ENCODE assay signal across 15 cellular contexts in genomic region chr13:34217343-34218094, GRCh38.
DNase-seq lines count a peak whose midpoint lies in the region; ATAC-seq and TF ChIP-seq lines count a peak whose summit lies in the region.
"Had no signal": no experiment of that assay in that cellular context is flagged by ENCODE, and none has a peak within 500 bp of the region (broad histone marks: within the 10 kb centered on the region; RNA-seq: fewer than 3 reads in every experiment).

No MANE protein-coding gene starts in this region.

- H3K4me1 Mint-ChIP-seq in glutamatergic neuron (ENCODE audit: low read depth, unreplicated experiment): peaks cover 16% of the 10 kb centered on the region
- H3K4me1 Mint-ChIP-seq: CD4-positive, alpha-beta memory T cell; IgD-negative memory B cell had no signal

- no peaks in the 10 kb centered on the region for H3K36me3 Mint-ChIP-seq in glutamatergic neuron (ENCODE audit: unreplicated experiment)
- H3K36me3 Mint-ChIP-seq: CD4-positive, alpha-beta memory T cell; IgD-negative memory B cell had no signal

- peak overlapping the region; percentile 54 for H3K4me3 Mint-ChIP-seq in glutamatergic neuron (ENCODE audit: unreplicated experiment)
- H3K4me3 Mint-ChIP-seq: CD4-positive, alpha-beta memory T cell; HFFc6; IgD-negative memory B cell had no signal

- peak overlapping the region; percentile 91 for H3K27ac Mint-ChIP-seq in glutamatergic neuron (ENCODE audit: unreplicated experiment)
- H3K27ac Mint-ChIP-seq: CD4-positive, alpha-beta memory T cell; HFFc6; IgD-negative memory B cell had no signal

- H3K27me3 Mint-ChIP-seq in glutamatergic neuron (ENCODE audit: unreplicated experiment): no peaks in the 10 kb centered on the region
- H3K27me3 Mint-ChIP-seq: CD4-positive, alpha-beta memory T cell; IgD-negative memory B cell had no signal

- TF ChIP-seq CTCF in glutamatergic neuron (IDR thresholded peaks at IDR 0.05; ENCODE audit: partially characterized antibody, unreplicated experiment): no peak

- H3K9me3 Mint-ChIP-seq in glutamatergic neuron (ENCODE audit: unreplicated experiment): peaks cover 4% of the 10 kb centered on the region
- H3K9me3 Mint-ChIP-seq: HFFc6, IgD-negative memory B cell had no signal

- ATAC-seq in GM21717 (IDR thresholded peaks at IDR 0.05; ENCODE audit: unreplicated experiment): no peak

- DNase-seq in NCI-H1436 (lab: John Stamatoyannopoulos, UW) (peak; percentile 28), NCI-H1436 treated with DMSO at 0.1 percent for 48 hours (lab: John Stamatoyannopoulos, UW) (no peak), NCI-H2171 (lab: John Stamatoyannopoulos, UW) (peak; percentile 36), glutamatergic neuron (no peak), HPDE6-E6E7 (ENCODE audit: extremely low spot score) (no peak), mesenteric fat pad (ENCODE audit: low spot score) (no peak), ureter (ENCODE audit: low spot score) (no peak)
- DNase-seq: 8988T; CD4-positive, alpha-beta memory T cell; DND-41; GDM1; HCEC 1CT; HFFc6 had no signal

Comparison
In these comparisons a context has a peak if more than half of its experiments do, and no peak if none do; other contexts are left out.
1. DNase-seq: peak in NCI-H1436 (single experiment) and NCI-H2171 (single experiment); none in NCI-H1436 treated with DMSO at 0.1 percent for 48 hours (single experiment), glutamatergic neuron (single experiment), HPDE6-E6E7 (single experiment), mesenteric fat pad (single experiment) and ureter (single experiment).